1 cellular context compared by ENCODE assay signal in the genomic region with DNA sequence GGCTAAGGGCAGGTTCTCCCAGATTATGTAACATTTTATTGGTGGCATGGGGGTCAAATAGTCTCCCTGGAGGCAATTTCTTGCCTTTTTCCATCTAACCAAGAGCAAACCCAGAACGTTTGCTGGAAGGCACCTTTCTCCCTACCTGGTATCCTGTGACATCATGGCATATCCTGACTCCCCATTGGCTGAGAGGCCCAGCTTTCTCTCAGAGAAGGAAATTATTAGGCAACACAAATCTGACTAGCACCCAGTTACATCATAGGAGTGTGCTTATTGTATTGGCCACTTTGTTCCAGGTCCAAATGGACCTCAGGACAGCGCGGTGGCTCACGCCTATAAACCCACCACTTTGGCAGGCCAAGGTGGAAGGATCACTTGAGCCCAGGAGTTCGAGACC.
TF ChIP-seq lines count a peak whose summit lies in the region.

No MANE protein-coding gene starts in this region.

TF ChIP-seq in IMR-90, 13 proteins besides CTCF, POLR2A, EP300 and RAD21:
- TF ChIP-seq BHLHE40 (IDR thresholded peaks at IDR 0.05; ENCODE audit: low read depth, low read length) (no peak), RFX5 (IDR thresholded peaks at IDR 0.05; ENCODE audit: low read depth, low read length) (peak; percentile 84)
